Comparison of ENCODE assay signal across 17 cellular contexts in the genomic region with DNA sequence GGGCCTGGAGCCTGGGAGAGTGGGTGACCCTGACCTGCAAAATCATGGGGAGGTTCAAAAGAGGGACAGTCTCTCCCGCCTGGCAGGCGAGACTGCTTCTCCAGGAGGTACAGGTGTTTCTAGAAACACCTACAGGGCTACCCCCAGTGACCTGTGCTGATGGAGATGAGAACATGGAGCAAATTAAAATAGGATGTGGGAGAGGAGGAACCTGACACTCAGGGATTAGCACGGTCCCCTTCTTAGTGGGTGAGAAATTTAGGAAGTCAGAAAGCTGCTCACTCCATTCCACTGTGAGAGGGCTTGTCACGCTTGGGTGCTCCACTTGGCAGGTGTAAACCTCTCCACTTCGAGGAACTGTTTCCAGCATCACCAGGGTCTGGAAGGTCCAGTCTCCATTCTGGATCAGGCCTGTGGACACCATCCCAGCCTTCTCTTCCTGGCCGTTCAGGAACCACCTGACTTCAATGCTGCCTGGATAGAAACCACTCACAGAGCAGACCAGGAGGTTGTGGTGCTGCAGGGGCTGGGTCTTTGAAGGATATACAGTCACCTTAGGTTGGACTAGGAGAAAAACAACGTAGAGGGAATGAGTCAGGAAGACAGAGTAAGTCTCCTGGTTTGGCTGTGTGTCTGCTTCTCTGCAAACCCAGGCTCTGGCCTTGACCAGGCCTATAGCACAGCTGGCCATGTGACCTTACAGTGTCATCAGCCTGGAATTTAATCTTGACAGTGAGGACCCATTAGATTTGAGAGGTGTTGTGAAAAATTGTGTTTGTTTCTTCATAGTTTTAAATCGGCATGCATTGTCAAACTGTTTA. TPM values are rescaled to one million over a fixed set of nuclear protein-coding genes. Genes with fewer than 3 reads are reported as not detected.
DNase-seq lines count a peak whose midpoint lies in the region; ATAC-seq, FAIRE-seq and TF ChIP-seq lines count a peak whose summit lies in the region.
"Had no signal": no experiment of that assay in that cellular context is flagged by ENCODE, and none has a peak within 500 bp of the region (broad histone marks: within the 10 kb centered on the region; RNA-seq: fewer than 3 reads in every experiment).

No MANE protein-coding gene starts in this region.

- H3K27ac ChIP-seq in hepatocyte = no peak overlapping the region
- peak overlapping the region; percentile 43 for H3K27ac ChIP-seq in smooth muscle cell (ENCODE audit: low read depth)
- no peak overlapping the region for H3K27ac ChIP-seq in foreskin keratinocyte
- H3K27ac ChIP-seq: BLaER1, HL-60 had no signal

- no peak overlapping the region for H3K4me3 Mint-ChIP-seq in immature natural killer cell
- H3K4me3 Mint-ChIP-seq: GM23338 had no signal

- H3K79me2 ChIP-seq in hepatocyte = peaks cover 4% of the 10 kb centered on the region
- H3K79me2 ChIP-seq in smooth muscle cell (ENCODE audit: low read depth) = no peaks in the 10 kb centered on the region

- no peaks in the 10 kb centered on the region for H3K9me2 ChIP-seq in hepatocyte (replicated peaks; ENCODE audit: insufficient read depth)

- DNase-seq in GM12891 (ENCODE audit: insufficient read length, low spot score) (no peak), NCI-H226 (peak; percentile 53), hepatocyte (ENCODE audit: low spot score) (peak; percentile 27), smooth muscle cell (lab: John Stamatoyannopoulos, UW; ENCODE audit: unreplicated experiment) (no peak), DMS153 treated with DMSO at 0.1 percent for 48 hours (lab: John Stamatoyannopoulos, UW; ENCODE audit: unreplicated experiment) (no peak), immature natural killer cell (no peak), foreskin keratinocyte (no peak)
- no peak for DNase-seq in activated CD8-positive, alpha-beta memory T cell treated with anti-CD3 and anti-CD28 coated beads, Interleukin-2, amount 50 U/mL, for 48 hours
- DNase-seq: NCI-H1048, NCI-H446, SIG-M5 had no signal

- peaks cover 0 to 7% (median 5%) of the 10 kb centered on the region in 3 donors for H3K36me3 Mint-ChIP-seq in immature natural killer cell

- H4K20me1 ChIP-seq in hepatocyte (ENCODE audit: insufficient read depth, poor library complexity, severe bottlenecking) (no peaks in the 10 kb centered on the region), smooth muscle cell (ENCODE audit: low read depth) (no peaks in the 10 kb centered on the region)
- H4K20me1 ChIP-seq: BLaER1 had no signal

- H3K9ac ChIP-seq in smooth muscle cell (ENCODE audit: low read depth) = no peak overlapping the region
- H3K9ac ChIP-seq: BLaER1 had no signal

- no peak for ATAC-seq in foreskin keratinocyte
- ATAC-seq: GM23338, K562, Panc1 had no signal

- no peak for TF ChIP-seq CTCF in hepatocyte (IDR thresholded peaks at IDR 0.05; ENCODE audit: poor library complexity)
- TF ChIP-seq CTCF in smooth muscle cell (IDR thresholded peaks at IDR 0.05; ENCODE audit: borderline replicate concordance, insufficient read depth, poor library complexity, severe bottlenecking) = no peak
- TF ChIP-seq CTCF in foreskin keratinocyte (conservative IDR thresholded peaks at IDR 0.05) = no peak

- H3K4me1 Mint-ChIP-seq in immature natural killer cell = peaks cover 12 to 18% of the 10 kb centered on the region in 2 donors

- peaks cover 0 to 4% (median 0%) of the 10 kb centered on the region in 3 donors for H3K27me3 Mint-ChIP-seq in immature natural killer cell (ENCODE audit: low read depth in 3 of 3)

- no peaks in the 10 kb centered on the region for H3K4me1 ChIP-seq in hepatocyte (ENCODE audit: insufficient read depth)
- no peaks in the 10 kb centered on the region for H3K4me1 ChIP-seq in smooth muscle cell (ENCODE audit: low read depth)
- H3K4me1 ChIP-seq in foreskin keratinocyte = no peaks in the 10 kb centered on the region
- H3K4me1 ChIP-seq: BLaER1 had no signal

- peak; percentile 71 for FAIRE-seq in GM12891 (lab: Jason Lieb, UNC)
- FAIRE-seq: K562 had no signal

- no peaks in the 10 kb centered on the region for H3K27me3 ChIP-seq in hepatocyte
- H3K27me3 ChIP-seq in smooth muscle cell (ENCODE audit: low read depth) = no peaks in the 10 kb centered on the region
- peaks cover 4% of the 10 kb centered on the region for H3K27me3 ChIP-seq in foreskin keratinocyte
- H3K27me3 ChIP-seq: BLaER1 had no signal

- H3K4me3 ChIP-seq in hepatocyte = no peak overlapping the region
- no peak overlapping the region for H3K4me3 ChIP-seq in smooth muscle cell
- H3K4me3 ChIP-seq: BLaER1, GM23338, K562 had no signal

- no peaks in the 10 kb centered on the region for H3K9me3 Mint-ChIP-seq in immature natural killer cell
- H3K9me3 Mint-ChIP-seq: GM23338 had no signal

- H3K9me3 ChIP-seq in hepatocyte (ENCODE audit: low read depth) (no peaks in the 10 kb centered on the region), smooth muscle cell (replicated peaks; ENCODE audit: low read depth) (no peaks in the 10 kb centered on the region)
- H3K9me3 ChIP-seq: BLaER1 had no signal

- no peaks in the 10 kb centered on the region for H3F3A ChIP-seq in smooth muscle cell (ENCODE audit: low read depth)

- H3K27ac Mint-ChIP-seq in immature natural killer cell = peak overlapping the region in 1 of 6 donors; percentile 21
- H3K27ac Mint-ChIP-seq: GM23338 had no signal

- 86% methylated on average over 8 of the region's 8 CpGs for WGBS in hepatocyte (ENCODE audit: low lambda C conversion rate, missing lambda C conversion rate)
- WGBS in smooth muscle cell (ENCODE audit: low lambda C conversion rate) = 81% methylated on average over 8 of the region's 8 CpGs

- H3K36me3 ChIP-seq in hepatocyte (replicated peaks; ENCODE audit: insufficient read depth, low read depth) (no peaks in the 10 kb centered on the region), smooth muscle cell (ENCODE audit: low read depth) (no peaks in the 10 kb centered on the region)
- H3K36me3 ChIP-seq: BLaER1 had no signal

- no peak overlapping the region for H3K4me2 ChIP-seq in hepatocyte
- H3K4me2 ChIP-seq in smooth muscle cell = peak overlapping the region; percentile 3
- H3K4me2 ChIP-seq: BLaER1, GM23338 had no signal

- peak; percentile 25 for TF ChIP-seq POLR2A in GM12891 (IDR thresholded peaks at IDR 0.05; ENCODE audit: low read depth, low read length)

- H2AFZ ChIP-seq in hepatocyte = no peak overlapping the region
- no peak overlapping the region for H2AFZ ChIP-seq in smooth muscle cell (ENCODE audit: low read depth)
- H2AFZ ChIP-seq: GM23338 had no signal

TF ChIP-seq in GM12891, 5 proteins besides CTCF, POLR2A, EP300 and RAD21:
- TF ChIP-seq POLR2AphosphoS5 (IDR thresholded peaks at IDR 0.05; ENCODE audit: low read depth, low read length) (peak; percentile 47; the same call in 1 of the 2 replicates), TAF1 (IDR thresholded peaks at IDR 0.05; ENCODE audit: low read depth, low read length) (no peak)

RNA-seq across cellular contexts. Expression of gene HLA-DRB1, which starts 8.2 kb away (rescaled TPM):
- polyA plus RNA-seq in GM12891 (2012; ENCODE audit: low read depth, missing spikeins) = 1,438 TPM
- 59.1 and 60.6 TPM in 2 replicates for total RNA-seq in hepatocyte
- 72.9 and 77.2 TPM in 2 replicates for polyA plus RNA-seq in hepatocyte
- total RNA-seq in smooth muscle cell = 22.4 and 32.9 TPM in 2 replicates
- polyA plus RNA-seq in smooth muscle cell = 28.5 and 82.4 TPM in 2 replicates
- polyA plus RNA-seq in immature natural killer cell = 100 to 1,000 TPM in 2 of 3 donors, 10 to 100 TPM in 1; 45.8 to 435 (median 268) TPM
- total RNA-seq in foreskin keratinocyte = not detected in 2 replicates
- polyA plus RNA-seq in foreskin keratinocyte = 0.03 TPM in 1 of 2 replicates, not detected in the other
- polyA plus RNA-seq: AG04450 had no signal

RNA-seq across cellular contexts. Expression of gene HLA-DRB5, which starts 51.4 kb away (rescaled TPM):
- polyA plus RNA-seq in GM12891 (2012; ENCODE audit: low read depth, missing spikeins) = 643 TPM
- 9.7 and 11.9 TPM in 2 replicates for total RNA-seq in hepatocyte
- polyA plus RNA-seq in hepatocyte = 15.2 and 17.0 TPM in 2 replicates
- 7.8 and 10.4 TPM in 2 replicates for total RNA-seq in smooth muscle cell
- 7.9 and 32.0 TPM in 2 replicates for polyA plus RNA-seq in smooth muscle cell
- 100 to 1,000 TPM in 1 of 3 donors, 10 to 100 TPM in 1, 1 to 10 TPM in 1; 3.0 to 171 (median 16.0) TPM for polyA plus RNA-seq in immature natural killer cell
- total RNA-seq in foreskin keratinocyte = not detected in 2 replicates
- polyA plus RNA-seq in foreskin keratinocyte = not detected in 2 replicates
- total RNA-seq: GM23338, K562 had no signal
- polyA plus RNA-seq: AG04450, GM23338, K562 had no signal

RNA-seq across cellular contexts. Expression of gene HLA-DQA1, which starts 55.7 kb away (rescaled TPM):
- polyA plus RNA-seq in GM12891 (2012; ENCODE audit: low read depth, missing spikeins) = 1,375 TPM
- total RNA-seq in hepatocyte (not detected in 2 replicates), smooth muscle cell (1.0 TPM in 1 of 2 replicates, not detected in the other), foreskin keratinocyte (not detected in 2 replicates)
- polyA plus RNA-seq in hepatocyte (not detected in 2 replicates), smooth muscle cell (not detected in 2 replicates), immature natural killer cell (10 to 100 TPM in 2 of 3 donors, 1 to 10 TPM in 1; 1.8 to 53.1 (median 10.3) TPM), foreskin keratinocyte (not detected in 2 replicates)
- total RNA-seq: GM23338 had no signal
- polyA plus RNA-seq: AG04450 had no signal

Comparison
In these comparisons a context has a peak if more than half of its experiments do, and no peak if none do; other contexts are left out.
1. DNase-seq: peak in NCI-H226 (single experiment) and hepatocyte (single experiment); none in GM12891 (single experiment), smooth muscle cell (single experiment), DMS153 treated with DMSO at 0.1 percent for 48 hours (single experiment), activated CD8-positive, alpha-beta memory T cell treated with anti-CD3 and anti-CD28 coated beads, Interleukin-2, amount 50 U/mL, for 48 hours (single experiment), immature natural killer cell (0 of 3) and foreskin keratinocyte (0 of 2).
2. RNA of gene HLA-DRB1, which starts 8.2 kb away (polyA plus RNA-seq): 45.8 to 435 TPM in immature natural killer cell, 72.9 to 77.2 TPM in hepatocyte and 28.5 to 82.4 TPM in smooth muscle cell; 0.03 TPM in foreskin keratinocyte; every median in the first group is over 10 times any median in the second.